Comparison of ENCODE assay signal across 8 cellular contexts in genomic region chr1:4585216-4585615, GRCh38.
DNase-seq lines count a peak whose midpoint lies in the region; ATAC-seq, FAIRE-seq and TF ChIP-seq lines count a peak whose summit lies in the region.

No MANE protein-coding gene starts in this region.

- H3K9me3 ChIP-seq in H1 (ENCODE audit: insufficient read depth in 2 of 2, low read depth in 1 of 2, low read length in 1 of 2) (no peaks in the 10 kb centered on the region), aorta (ENCODE audit: control insufficient read depth, low read length) (peaks cover 1% of the 10 kb centered on the region)

- H3K27me3 ChIP-seq in H1 (replicated peaks in 1 of 4; ENCODE audit: control insufficient read depth in 3 of 4, extremely low read depth in 1 of 4, insufficient read depth in 3 of 4, low read length in 3 of 4) (no peaks in the 10 kb centered on the region; a peak in 2 of 7 replicates), aorta (ENCODE audit: control insufficient read depth in 1 of 2, insufficient read depth in 2 of 2, low read length in 1 of 2) (peaks cover 2 to 4% of the 10 kb centered on the region in 2 donors)

- no peak overlapping the region for H2BK120ac ChIP-seq in H1 (replicated peaks; ENCODE audit: low read depth, low read length)

- H4K8ac ChIP-seq in H1 (ENCODE audit: extremely low read depth, insufficient read depth, low read length): no peak overlapping the region

- TF ChIP-seq CTCF in GM13977 (IDR thresholded peaks at IDR 0.05; ENCODE audit: extremely low read depth, insufficient read depth, missing control alignments): peak; percentile 47
- TF ChIP-seq CTCF in H1 (IDR thresholded peaks at IDR 0.05; ENCODE audit: control extremely low read depth in 1 of 3, insufficient read depth in 1 of 3, low read depth in 1 of 3, low read length in 3 of 3): peak; percentile 79 to 97 (median 93)

- no peak overlapping the region for H3K56ac ChIP-seq in H1 (replicated peaks; ENCODE audit: insufficient read length, low read depth, low read length)

- H3K79me1 ChIP-seq in H1 (ENCODE audit: low read depth, low read length): no peaks in the 10 kb centered on the region

- H3K23me2 ChIP-seq in H1 (ENCODE audit: low read depth, low read length): no peaks in the 10 kb centered on the region

- H3K23ac ChIP-seq in H1 (ENCODE audit: insufficient read length): no peak overlapping the region

- TF ChIP-seq EP300 in H1 (IDR thresholded peaks at IDR 0.05; ENCODE audit: borderline replicate concordance in 1 of 2, low read depth in 2 of 2, low read length in 2 of 2): no peak

- CTCF ChIA-PET in H1 (lab: Charles Lee; ENCODE audit: partially characterized antibody): interaction anchor here (0.9 to 1.9 kb wide), 9 partner anchors 8 to 713 kb away, joined by 3 to 8 read pairs (median 3); no protein-coding TSS in a partner anchor

- peak; percentile 67 to 70 for TF ChIP-seq RAD21 in H1 (IDR thresholded peaks at IDR 0.05 in 1 of 2, conservative IDR thresholded peaks at IDR 0.05 in 1 of 2; ENCODE audit: low read depth in 2 of 2, low read length in 2 of 2)

- FAIRE-seq in H1 (lab: Jason Lieb, UNC): no peak

- WGBS in H1 (ENCODE audit: extremely low coverage in 1 of 2, insufficient coverage in 1 of 2, insufficient read length in 1 of 2, insufficient replicate concordance in 2 of 2, low coverage in 1 of 2, low lambda C conversion rate in 2 of 2, missing lambda C conversion rate in 1 of 2), 2 experiments: 30% methylated on average over 17 of the region's 17 CpGs; no CpG with 5 or more reads in 1 of the 2 experiments
- WGBS in aorta, 2 donors: 16 to 17% methylated on average over 17 of the region's 17 CpGs

- no peak overlapping the region for H2AK5ac ChIP-seq in H1 (ENCODE audit: low read depth, low read length)

- no peak overlapping the region for H4K91ac ChIP-seq in H1 (replicated peaks; ENCODE audit: insufficient read length, low read length)

- no peak overlapping the region for H3K4me3 ChIP-seq in H1 (ENCODE audit: extremely low read depth in 1 of 4, insufficient read depth in 2 of 4, low read depth in 3 of 4, low read length in 4 of 4)
- no peak overlapping the region for H3K4me3 ChIP-seq in aorta (ENCODE audit: low read length in 2 of 2)

- H3K4me2 ChIP-seq in H1 (ENCODE audit: insufficient read depth in 1 of 2, low read depth in 2 of 2, low read length in 2 of 2): no peak overlapping the region

- POLR2A ChIA-PET in H1 (lab: Charles Lee; ENCODE audit: partially characterized antibody): no interaction called here

- no peak overlapping the region for H2BK12ac ChIP-seq in H1 (ENCODE audit: low read depth, low read length)

- ATAC-seq in GM18517 (IDR thresholded peaks at IDR 0.05; ENCODE audit: unreplicated experiment) (no peak), GM21528 (IDR thresholded peaks at IDR 0.05; ENCODE audit: low FRiP score, unreplicated experiment) (no peak), aorta (ENCODE audit: low FRiP score) (no peak)

- H3K36me3 ChIP-seq in H1 (ENCODE audit: control insufficient read depth in 2 of 4, insufficient read depth in 4 of 4, low read length in 3 of 4) (no peaks in the 10 kb centered on the region), aorta (ENCODE audit: control insufficient read depth in 1 of 2, insufficient read depth in 2 of 2, low read length in 1 of 2) (no peaks in the 10 kb centered on the region)

- no peaks in the 10 kb centered on the region for H3K79me2 ChIP-seq in H1 (ENCODE audit: control insufficient read depth in 1 of 2, insufficient read depth in 2 of 2, low read length in 2 of 2)

- DNase-seq in GM13977 (ENCODE audit: low spot score): no peak
- peak in 3 of 5 experiments; percentile 9 to 24 (median 10) for DNase-seq in T-helper 2 cell
- peak in 1 of 2 experiments; percentile 99 for DNase-seq in H1 (ENCODE audit: low read depth in 1 of 2, low spot score in 2 of 2)
- peak; percentile 6 to 25 (median 22) for DNase-seq in stimulated activated CD4-positive, alpha-beta T cell treated with anti-CD3 and anti-CD28 coated beads, Interleukin-12 subunit alpha, Interleukin-12 subunit beta, amount 100 ng/mL, for 48 hours (ENCODE audit: low read depth in 2 of 3, low spot score in 1 of 3)
- DNase-seq in NCI-H1105 (lab: John Stamatoyannopoulos, UW): no peak
- DNase-seq in aorta: no peak

- H4K5ac ChIP-seq in H1 (ENCODE audit: insufficient read length, low read depth, low read length): no peak overlapping the region

- no peak for TF ChIP-seq POLR2A in H1 (IDR thresholded peaks at IDR 0.05; ENCODE audit: control extremely low read depth in 1 of 2, low read depth in 2 of 2, low read length in 2 of 2)

- H4K20me1 ChIP-seq in H1 (replicated peaks in 1 of 2; ENCODE audit: control insufficient read depth in 1 of 2, insufficient read depth in 2 of 2, low read length in 2 of 2): no peaks in the 10 kb centered on the region

- no peak overlapping the region for H3K9ac ChIP-seq in H1 (replicated peaks in 1 of 4; ENCODE audit: extremely low read depth in 1 of 4, low read depth in 3 of 4, low read length in 3 of 4)

- 0 out of 2 replicates have a peak overlapping the region, but pooled peaks have one; percentile 22 for H3K18ac ChIP-seq in H1 (ENCODE audit: extremely low read depth, low read length)

- no peak overlapping the region for H2BK20ac ChIP-seq in H1 (ENCODE audit: low read length)

- in situ Hi-C loops in GM13977 (cut with MboI; ENCODE audit: low pct_unique_long_range_greater_than_20kb, low sequenced_read_pairs, unreplicated experiment): no loop called here

- no peak overlapping the region for H3K4ac ChIP-seq in H1 (replicated peaks; ENCODE audit: insufficient read length, low read depth, low read length)

- H3K27ac ChIP-seq in H1 (ENCODE audit: low read depth, low read length) (no peak overlapping the region), aorta (ENCODE audit: low read depth in 1 of 2, low read length in 2 of 2) (no peak overlapping the region)

- H2AFZ ChIP-seq in H1 (ENCODE audit: low read length): peak overlapping the region; percentile 85; the same call in 1 of the 2 replicates

- intact Hi-C loops in aorta (cut with DNase I): no loop called here

- no peak overlapping the region for H2BK15ac ChIP-seq in H1 (ENCODE audit: low read length)

- H2BK5ac ChIP-seq in H1 (ENCODE audit: low read depth, low read length): no peak overlapping the region

- H3K14ac ChIP-seq in H1 (ENCODE audit: insufficient read length): no peak overlapping the region

- H3K4me1 ChIP-seq in H1 (replicated peaks in 1 of 4; ENCODE audit: control insufficient read depth in 3 of 4, insufficient read depth in 4 of 4, low read length in 3 of 4) (no peaks in the 10 kb centered on the region), aorta (ENCODE audit: control insufficient read depth in 1 of 2, insufficient read depth in 2 of 2, low read length in 2 of 2) (no peaks in the 10 kb centered on the region)

TF ChIP-seq in H1, 55 proteins besides CTCF, POLR2A, EP300 and RAD21:
- no peak for TF ChIP-seq SP2 (IDR thresholded peaks at IDR 0.05; ENCODE audit: low read length)
- TF ChIP-seq SRF (IDR thresholded peaks at IDR 0.05; ENCODE audit: low read depth, low read length): no peak
- no peak for TF ChIP-seq ATF2 (IDR thresholded peaks at IDR 0.05; ENCODE audit: low read length)
- TF ChIP-seq SIN3A (conservative IDR thresholded peaks at IDR 0.05 in 1 of 2, IDR thresholded peaks at IDR 0.05 in 1 of 2; ENCODE audit: low read depth in 1 of 2, low read length in 2 of 2): no peak
- TF ChIP-seq YY1 (IDR thresholded peaks at IDR 0.05; ENCODE audit: low read depth, low read length): no peak
- no peak for TF ChIP-seq BRCA1 (IDR thresholded peaks at IDR 0.05; ENCODE audit: low read depth, low read length)
- TF ChIP-seq MAX (IDR thresholded peaks at IDR 0.05): no peak
- no peak for TF ChIP-seq TCF12 (IDR thresholded peaks at IDR 0.05; ENCODE audit: low read depth, low read length)
- no peak for TF ChIP-seq SAP30 (IDR thresholded peaks at IDR 0.05; ENCODE audit: insufficient read depth, insufficient replicate concordance, low read length)
- TF ChIP-seq ATF3 (IDR thresholded peaks at IDR 0.05; ENCODE audit: insufficient read depth, low read depth, low read length): no peak
- no peak for TF ChIP-seq NANOG (IDR thresholded peaks at IDR 0.05; ENCODE audit: insufficient read depth, low read depth, low read length, poor library complexity, severe bottlenecking)
- no peak for TF ChIP-seq RFX5 (IDR thresholded peaks at IDR 0.05; ENCODE audit: borderline replicate concordance, low read depth, low read length)
TF ChIP-seq in H1: peak in this region for 0.

Comparison
In these comparisons a context has a peak if more than half of its experiments do, and no peak if none do; other contexts are left out.
1. DNase-seq: peak in T-helper 2 cell (3 of 5) and stimulated activated CD4-positive, alpha-beta T cell treated with anti-CD3 and anti-CD28 coated beads, Interleukin-12 subunit alpha, Interleukin-12 subunit beta, amount 100 ng/mL, for 48 hours (3 of 3); none in GM13977 (single experiment), NCI-H1105 (single experiment) and aorta (0 of 2).